ENCODE assay signal across 17 cellular contexts in genomic region chr6:118356686-118357085, GRCh38.
A peak's percentile ranks its signal among the peaks of the same experiment; 100 is the strongest.
DNase-seq lines count a peak whose midpoint lies in the region; ATAC-seq and TF ChIP-seq lines count a peak whose summit lies in the region.
"Had no signal": no experiment of that assay in that cellular context is flagged by ENCODE, and none has a peak within 500 bp of the region (broad histone marks: within the 10 kb centered on the region; RNA-seq: fewer than 3 reads in every experiment).

No MANE protein-coding gene starts in this region.

- H3K9me3 Mint-ChIP-seq in GM23338 (peaks cover 5% of the 10 kb centered on the region; the same call in 1 of the 3 replicates), chondrocyte (ENCODE audit: low read depth) (no peaks in the 10 kb centered on the region)
- H3K9me3 Mint-ChIP-seq: CD4-positive, CD25-positive, alpha-beta regulatory T cell had no signal

- H3K4me3 ChIP-seq in GM23248 = no peak overlapping the region
- no peak overlapping the region for H3K4me3 ChIP-seq in GM23338
- H3K4me3 ChIP-seq: BLaER1 had no signal

- no peak overlapping the region for H3K4me2 ChIP-seq in GM23248 (ENCODE audit: unreplicated experiment)
- H3K4me2 ChIP-seq in GM23338 = no peak overlapping the region
- H3K4me2 ChIP-seq: BLaER1 had no signal

- H3F3A ChIP-seq in GM23248 (ENCODE audit: insufficient read depth) (no peaks in the 10 kb centered on the region), GM23338 (replicated peaks; ENCODE audit: low read depth) (no peaks in the 10 kb centered on the region)

- H3K4me1 Mint-ChIP-seq in GM23338 (0 out of 3 replicates have a peak, but pooled peaks cover 4% of the 10 kb centered on the region), T-helper 17 cell (no peaks in the 10 kb centered on the region), chondrocyte (ENCODE audit: low read depth) (peaks cover 12% of the 10 kb centered on the region)

- no peaks in the 10 kb centered on the region for H3K9me3 ChIP-seq in GM23248 (ENCODE audit: low read depth)
- no peaks in the 10 kb centered on the region for H3K9me3 ChIP-seq in T-helper 17 cell (ENCODE audit: control insufficient read depth, low read length, poor library complexity, severe bottlenecking)

- peak overlapping the region; percentile 24; the same call in 1 of the 2 replicates for H2AFZ ChIP-seq in GM23248
- H2AFZ ChIP-seq in GM23338 = no peak overlapping the region

- H3K4me1 ChIP-seq in GM23248 (ENCODE audit: insufficient read depth) (peaks cover 6% of the 10 kb centered on the region; the same call in 1 of the 2 replicates), GM23338 (ENCODE audit: insufficient read depth) (no peaks in the 10 kb centered on the region)
- H3K4me1 ChIP-seq: BLaER1 had no signal

- DNase-seq in GM23248 (no peak), GM23338 (ENCODE audit: low spot score) (no peak), T-helper 17 cell (no peak), chondrocyte (ENCODE audit: low spot score) (no peak), AG08396 (ENCODE audit: low spot score) (no peak), D341Med (ENCODE audit: low spot score) (no peak)
- DNase-seq: CD4-positive, CD25-positive, alpha-beta regulatory T cell; CD8-positive, alpha-beta T cell; DMS53; DMS79 treated with DMSO at 0.1 percent for 48 hours; GF-D8; H7; HCEC 1CT had no signal

- H3K27me3 ChIP-seq in GM23248 (replicated peaks; ENCODE audit: insufficient read depth) = no peaks in the 10 kb centered on the region
- H3K27me3 ChIP-seq in GM23338 (ENCODE audit: insufficient read depth) = no peaks in the 10 kb centered on the region
- H3K27me3 ChIP-seq: BLaER1 had no signal

- H3K4me3 Mint-ChIP-seq in GM23338 (no peak overlapping the region), T-helper 17 cell (no peak overlapping the region), chondrocyte (ENCODE audit: unreplicated experiment) (no peak overlapping the region)
- H3K4me3 Mint-ChIP-seq: B cell; CD4-positive, CD25-positive, alpha-beta regulatory T cell; CD8-positive, alpha-beta T cell had no signal

- no peak overlapping the region for H3K9ac ChIP-seq in GM23248
- H3K9ac ChIP-seq: BLaER1 had no signal

- no peaks in the 10 kb centered on the region for H3K79me2 ChIP-seq in GM23248 (ENCODE audit: insufficient read depth)
- H3K79me2 ChIP-seq in GM23338 (replicated peaks; ENCODE audit: insufficient read depth) = no peaks in the 10 kb centered on the region

- H4K20me1 ChIP-seq in GM23248 (ENCODE audit: insufficient read depth) = no peaks in the 10 kb centered on the region
- H4K20me1 ChIP-seq in GM23338 (replicated peaks; ENCODE audit: insufficient read depth) = no peaks in the 10 kb centered on the region
- H4K20me1 ChIP-seq: BLaER1 had no signal

- H3K27ac ChIP-seq in GM23248 (no peak overlapping the region), GM23338 (ENCODE audit: low read depth) (no peak overlapping the region)
- H3K27ac ChIP-seq: BLaER1, C4-2B had no signal

- no peaks in the 10 kb centered on the region for H3K36me3 ChIP-seq in GM23248 (ENCODE audit: low read depth)
- H3K36me3 ChIP-seq in GM23338 (ENCODE audit: insufficient read depth) = no peaks in the 10 kb centered on the region
- H3K36me3 ChIP-seq: BLaER1 had no signal

- no peak for TF ChIP-seq CTCF in GM23338 (conservative IDR thresholded peaks at IDR 0.05; ENCODE audit: low read depth in 2 of 2)
- TF ChIP-seq CTCF in chondrocyte (IDR thresholded peaks at IDR 0.05) = no peak

- in situ Hi-C loops in GM23248 (cut with MboI) = no loop called here

- ATAC-seq in GM23338 = no peak
- no peak for ATAC-seq in T-helper 17 cell
- ATAC-seq in HG02981 (IDR thresholded peaks at IDR 0.05; ENCODE audit: unreplicated experiment) = no peak
- ATAC-seq: CD8-positive, alpha-beta T cell had no signal

- H3K27ac Mint-ChIP-seq in GM23338 (peak overlapping the region; percentile 33; the same call in 1 of the 2 replicates), T-helper 17 cell (peak overlapping the region; percentile 1), chondrocyte (ENCODE audit: unreplicated experiment) (peak overlapping the region; percentile 33)
- H3K27ac Mint-ChIP-seq: B cell; CD4-positive, CD25-positive, alpha-beta regulatory T cell; CD8-positive, alpha-beta T cell had no signal

- H3K27me3 Mint-ChIP-seq in GM23338 (ENCODE audit: insufficient read depth, low read depth, poor library complexity) = peaks cover 2% of the 10 kb centered on the region
- H3K27me3 Mint-ChIP-seq in T-helper 17 cell = no peaks in the 10 kb centered on the region
- H3K27me3 Mint-ChIP-seq in chondrocyte (ENCODE audit: low read depth) = peaks cover 7% of the 10 kb centered on the region

- H3K36me3 Mint-ChIP-seq in GM23338 (ENCODE audit: low read depth) (no peaks in the 10 kb centered on the region), T-helper 17 cell (ENCODE audit: low read depth) (peaks cover 6% of the 10 kb centered on the region), chondrocyte (ENCODE audit: low read depth) (no peaks in the 10 kb centered on the region)
- H3K36me3 Mint-ChIP-seq: CD4-positive, CD25-positive, alpha-beta regulatory T cell had no signal

- H3K9me2 ChIP-seq in GM23248 (ENCODE audit: insufficient read depth) (no peaks in the 10 kb centered on the region), GM23338 (ENCODE audit: insufficient read depth) (no peaks in the 10 kb centered on the region)

TF ChIP-seq in GM23338, 12 proteins besides CTCF, POLR2A, EP300 and RAD21 (continues in another document):
- TF ChIP-seq EZH2 (IDR thresholded peaks at IDR 0.05; ENCODE audit: low read depth, unreplicated experiment) (no peak), ETS1 (IDR thresholded peaks at IDR 0.05) (no peak), ZNF331 (CRISPR knock-in tag; IDR thresholded peaks at IDR 0.05; ENCODE audit: low read depth) (no peak), CREB1 (CRISPR knock-in tag; IDR thresholded peaks at IDR 0.05; ENCODE audit: low read depth) (no peak), JUNB (IDR thresholded peaks at IDR 0.05; ENCODE audit: unreplicated experiment) (no peak)
- TF ChIP-seq, protein P1, sequence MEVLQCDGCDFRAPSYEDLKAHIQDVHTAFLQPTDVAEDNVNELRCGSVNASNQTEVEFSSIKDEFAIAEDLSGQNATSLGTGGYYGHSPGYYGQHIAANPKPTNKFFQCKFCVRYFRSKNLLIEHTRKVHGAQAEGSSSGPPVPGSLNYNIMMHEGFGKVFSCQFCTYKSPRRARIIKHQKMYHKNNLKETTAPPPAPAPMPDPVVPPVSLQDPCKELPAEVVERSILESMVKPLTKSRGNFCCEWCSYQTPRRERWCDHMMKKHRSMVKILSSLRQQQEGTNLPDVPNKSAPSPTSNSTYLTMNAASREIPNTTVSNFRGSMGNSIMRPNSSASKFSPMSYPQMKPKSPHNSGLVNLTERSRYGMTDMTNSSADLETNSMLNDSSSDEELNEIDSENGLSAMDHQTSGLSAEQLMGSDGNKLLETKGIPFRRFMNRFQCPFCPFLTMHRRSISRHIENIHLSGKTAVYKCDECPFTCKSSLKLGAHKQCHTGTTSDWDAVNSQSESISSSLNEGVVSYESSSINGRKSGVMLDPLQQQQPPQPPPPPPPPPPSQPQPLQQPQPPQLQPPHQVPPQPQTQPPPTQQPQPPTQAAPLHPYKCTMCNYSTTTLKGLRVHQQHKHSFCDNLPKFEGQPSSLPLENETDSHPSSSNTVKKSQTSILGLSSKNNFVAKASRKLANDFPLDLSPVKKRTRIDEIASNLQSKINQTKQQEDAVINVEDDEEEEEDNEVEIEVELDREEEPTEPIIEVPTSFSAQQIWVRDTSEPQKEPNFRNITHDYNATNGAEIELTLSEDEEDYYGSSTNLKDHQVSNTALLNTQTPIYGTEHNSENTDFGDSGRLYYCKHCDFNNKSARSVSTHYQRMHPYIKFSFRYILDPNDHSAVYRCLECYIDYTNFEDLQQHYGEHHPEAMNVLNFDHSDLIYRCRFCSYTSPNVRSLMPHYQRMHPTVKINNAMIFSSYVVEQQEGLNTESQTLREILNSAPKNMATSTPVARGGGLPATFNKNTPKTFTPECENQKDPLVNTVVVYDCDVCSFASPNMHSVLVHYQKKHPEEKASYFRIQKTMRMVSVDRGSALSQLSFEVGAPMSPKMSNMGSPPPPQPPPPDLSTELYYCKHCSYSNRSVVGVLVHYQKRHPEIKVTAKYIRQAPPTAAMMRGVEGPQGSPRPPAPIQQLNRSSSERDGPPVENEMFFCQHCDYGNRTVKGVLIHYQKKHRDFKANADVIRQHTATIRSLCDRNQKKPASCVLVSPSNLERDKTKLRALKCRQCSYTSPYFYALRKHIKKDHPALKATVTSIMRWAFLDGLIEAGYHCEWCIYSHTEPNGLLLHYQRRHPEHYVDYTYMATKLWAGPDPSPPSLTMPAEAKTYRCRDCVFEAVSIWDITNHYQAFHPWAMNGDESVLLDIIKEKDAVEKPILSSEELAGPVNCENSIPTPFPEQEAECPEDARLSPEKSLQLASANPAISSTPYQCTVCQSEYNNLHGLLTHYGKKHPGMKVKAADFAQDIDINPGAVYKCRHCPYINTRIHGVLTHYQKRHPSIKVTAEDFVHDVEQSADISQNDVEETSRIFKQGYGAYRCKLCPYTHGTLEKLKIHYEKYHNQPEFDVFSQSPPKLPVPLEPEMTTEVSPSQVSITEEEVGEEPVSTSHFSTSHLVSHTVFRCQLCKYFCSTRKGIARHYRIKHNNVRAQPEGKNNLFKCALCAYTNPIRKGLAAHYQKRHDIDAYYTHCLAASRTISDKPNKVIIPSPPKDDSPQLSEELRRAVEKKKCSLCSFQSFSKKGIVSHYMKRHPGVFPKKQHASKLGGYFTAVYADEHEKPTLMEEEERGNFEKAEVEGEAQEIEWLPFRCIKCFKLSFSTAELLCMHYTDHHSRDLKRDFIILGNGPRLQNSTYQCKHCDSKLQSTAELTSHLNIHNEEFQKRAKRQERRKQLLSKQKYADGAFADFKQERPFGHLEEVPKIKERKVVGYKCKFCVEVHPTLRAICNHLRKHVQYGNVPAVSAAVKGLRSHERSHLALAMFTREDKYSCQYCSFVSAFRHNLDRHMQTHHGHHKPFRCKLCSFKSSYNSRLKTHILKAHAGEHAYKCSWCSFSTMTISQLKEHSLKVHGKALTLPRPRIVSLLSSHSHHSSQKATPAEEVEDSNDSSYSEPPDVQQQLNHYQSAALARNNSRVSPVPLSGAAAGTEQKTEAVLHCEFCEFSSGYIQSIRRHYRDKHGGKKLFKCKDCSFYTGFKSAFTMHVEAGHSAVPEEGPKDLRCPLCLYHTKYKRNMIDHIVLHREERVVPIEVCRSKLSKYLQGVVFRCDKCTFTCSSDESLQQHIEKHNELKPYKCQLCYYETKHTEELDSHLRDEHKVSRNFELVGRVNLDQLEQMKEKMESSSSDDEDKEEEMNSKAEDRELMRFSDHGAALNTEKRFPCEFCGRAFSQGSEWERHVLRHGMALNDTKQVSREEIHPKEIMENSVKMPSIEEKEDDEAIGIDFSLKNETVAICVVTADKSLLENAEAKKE (CRISPR knock-in tag; IDR thresholded peaks at IDR 0.05) = no peak
